15 cellular contexts compared by ENCODE assay signal in genomic region chr10:124971276-124971675, GRCh38. TPM values are rescaled to one million over a fixed set of nuclear protein-coding genes. Genes with fewer than 3 reads are reported as not detected.
DNase-seq lines count a peak whose midpoint lies in the region; ATAC-seq, FAIRE-seq and TF ChIP-seq lines count a peak whose summit lies in the region.
"Had no signal": no experiment of that assay in that cellular context is flagged by ENCODE, and none has a peak within 500 bp of the region (broad histone marks: within the 10 kb centered on the region; RNA-seq: fewer than 3 reads in every experiment).

No MANE protein-coding gene starts in this region.

- H3K4me3 Mint-ChIP-seq in HFFc6, result no peak overlapping the region
- H3K4me3 Mint-ChIP-seq: activated naive CD8-positive, alpha-beta T cell treated with anti-CD3 and anti-CD28 coated beads, Interleukin-2, amount 10 ng/mL, durations not matched to agents 7 days and 5 days; neural crest cell had no signal

- no peak for FAIRE-seq in GM12878 (lab: Jason Lieb, UNC)
- FAIRE-seq: endometrium had no signal

- DNase-seq in HFFc6 (no peak), GM12878 (ENCODE audit: low read depth, low spot score) (peak; percentile 51), pons (ENCODE audit: low spot score) (peak; percentile 46), NCI-H1417 (lab: John Stamatoyannopoulos, UW) (no peak), C1 segment of cervical spinal cord (lab: John Stamatoyannopoulos, UW) (no peak), NCI-H2227 (lab: John Stamatoyannopoulos, UW; ENCODE audit: unreplicated experiment) (no peak)
- DNase-seq: activated naive CD8-positive, alpha-beta T cell treated with anti-CD3 and anti-CD28 coated beads, Interleukin-2, amount 10 ng/mL, durations not matched to agents 7 days and 5 days; COR-L47; NCI-H2171 treated with DMSO at 0.1 percent for 48 hours; stimulated activated CD4-positive, alpha-beta T cell treated with anti-CD3 and anti-CD28 coated beads, Interleukin-4, amount 100 ng/mL, for 24 hours; trophoblast cell had no signal

- no TSS peak for BruUV-seq in GM12878 (replicated peaks; lab: Mats Ljungman, UMichigan)

- peaks cover 4 to 21% of the 10 kb centered on the region in 2 experiments; a peak in 3 of 4 replicates for H3K36me3 ChIP-seq in GM12878 (ENCODE audit: control insufficient read depth in 2 of 2, insufficient read depth in 2 of 2, low read length in 1 of 2)

- TF ChIP-seq RAD21 in GM12878 (IDR thresholded peaks at IDR 0.05; ENCODE audit: insufficient read depth, low read depth, low read length), result no peak

- H3K9ac ChIP-seq in GM12878 (ENCODE audit: control insufficient read depth, insufficient read depth, low read length), result peak overlapping the region; percentile 40

- in situ Hi-C loops in GM12878 (cut with MboI), result no loop called here

- peak overlapping the region; percentile 84 for H3K27ac ChIP-seq in GM12878 (ENCODE audit: control insufficient read depth, insufficient read depth)

- peak overlapping the region; percentile 55; the same call in 1 of the 2 replicates for H3K27ac Mint-ChIP-seq in HFFc6
- H3K27ac Mint-ChIP-seq: activated naive CD8-positive, alpha-beta T cell treated with anti-CD3 and anti-CD28 coated beads, Interleukin-2, amount 10 ng/mL, durations not matched to agents 7 days and 5 days had no signal

- H3K9me3 Mint-ChIP-seq in HFFc6, result no peaks in the 10 kb centered on the region
- H3K9me3 Mint-ChIP-seq: activated naive CD8-positive, alpha-beta T cell treated with anti-CD3 and anti-CD28 coated beads, Interleukin-2, amount 10 ng/mL, durations not matched to agents 7 days and 5 days; neural crest cell had no signal

- WGBS in GM12878 (ENCODE audit: insufficient coverage, insufficient replicate concordance, low lambda C conversion rate, missing lambda C conversion rate), result 0% methylated on average over 2 of the region's 2 CpGs

- H3K27me3 Mint-ChIP-seq in HFFc6 (ENCODE audit: insufficient read depth), result peaks cover 9% of the 10 kb centered on the region
- H3K27me3 Mint-ChIP-seq: activated naive CD8-positive, alpha-beta T cell treated with anti-CD3 and anti-CD28 coated beads, Interleukin-2, amount 10 ng/mL, durations not matched to agents 7 days and 5 days had no signal

- H3K79me2 ChIP-seq in GM12878 (ENCODE audit: control insufficient read depth, insufficient read depth, low read length), result peaks cover 4% of the 10 kb centered on the region

- H4K20me1 ChIP-seq in GM12878 (ENCODE audit: control insufficient read depth, insufficient read depth), result no peaks in the 10 kb centered on the region

- RAD21 ChIA-PET in GM12878 (lab: Charles Lee; ENCODE audit: unreplicated experiment), result interaction anchor here (0.6 to 1.7 kb wide), 6 partner anchors 9 to 1572 kb away, joined by 3 to 5 read pairs (median 4); no protein-coding TSS in a partner anchor

- peaks cover 21% of the 10 kb centered on the region for H3K4me1 Mint-ChIP-seq in HFFc6 (ENCODE audit: low read depth)

- peaks cover 28% of the 10 kb centered on the region for H3K4me1 ChIP-seq in GM12878 (ENCODE audit: control insufficient read depth, insufficient read depth, low read length)

- no peak for TF ChIP-seq POLR2A in GM12878 (IDR thresholded peaks at IDR 0.05; ENCODE audit: low read depth, low read length)

- POLR2A ChIA-PET in GM12878 (lab: Charles Lee), result interaction anchor here (0.9 to 1.0 kb wide), 2 partner anchors 11 to 54 kb away, joined by 3 read pairs; no protein-coding TSS in a partner anchor

- SMC1A ChIA-PET in GM12878 (lab: Charles Lee; ENCODE audit: uncharacterized antibody, unreplicated experiment), result interaction anchor here (3.0 kb wide), 1 partner anchor 12 kb away, joined by 13 read pairs; no protein-coding TSS in a partner anchor

- no peaks in the 10 kb centered on the region for H3K27me3 ChIP-seq in GM12878 (replicated peaks in 1 of 2; ENCODE audit: control insufficient read depth in 2 of 2, insufficient read depth in 2 of 2, low read length in 1 of 2)

- no peak for TF ChIP-seq EP300 in GM12878 (IDR thresholded peaks at IDR 0.05; ENCODE audit: borderline replicate concordance in 1 of 2, control insufficient read depth in 1 of 2, low read depth in 2 of 2, low read length in 2 of 2)

- peak overlapping the region; percentile 61 for H3K4me2 ChIP-seq in GM12878 (ENCODE audit: control insufficient read depth, insufficient read depth)

- ATAC-seq in GM18870 (IDR thresholded peaks at IDR 0.05; ENCODE audit: unreplicated experiment), result peak; percentile 37
- peak; percentile 54 for ATAC-seq in GM12878
- ATAC-seq in GM18519 (IDR thresholded peaks at IDR 0.05; ENCODE audit: low FRiP score, unreplicated experiment), result no peak

- no peaks in the 10 kb centered on the region for H3K9me3 ChIP-seq in GM12878 (replicated peaks; ENCODE audit: control insufficient read depth, insufficient read depth, low read length)

- H3K36me3 Mint-ChIP-seq in HFFc6 (ENCODE audit: low read depth), result peaks cover 29% of the 10 kb centered on the region

- intact Hi-C loops in GM12878 (cut with micrococcal nuclease; ENCODE audit: unreplicated experiment), result no loop called here

- TF ChIP-seq CTCF in HFFc6 (IDR thresholded peaks at IDR 0.05), result no peak
- TF ChIP-seq CTCF in GM12878 (IDR thresholded peaks at IDR 0.05 in 2 of 3, conservative IDR thresholded peaks at IDR 0.05 in 1 of 3; ENCODE audit: control insufficient read depth in 2 of 3, extremely low read depth in 1 of 3, insufficient read depth in 1 of 3, low read depth in 3 of 3, low read length in 3 of 3), result no peak

- peak overlapping the region; percentile 28 for H3K4me3 ChIP-seq in GM12878

- CTCF ChIA-PET in GM12878 (lab: Yijun Ruan, JAX), result interaction anchor here (1.0 kb wide), 1 partner anchor 16 kb away, joined by 4 read pairs; no protein-coding TSS in a partner anchor

- no peak overlapping the region for H2AFZ ChIP-seq in GM12878 (ENCODE audit: control insufficient read depth, low read depth, low read length)

TF ChIP-seq in GM12878, 131 proteins besides CTCF, POLR2A, EP300 and RAD21 (continues in another document):
- no peak for TF ChIP-seq SPI1 (IDR thresholded peaks at IDR 0.05; ENCODE audit: borderline replicate concordance, insufficient read depth, low read depth, low read length)
- TF ChIP-seq SMAD1 (IDR thresholded peaks at IDR 0.05; ENCODE audit: low read depth, partially characterized antibody), result no peak
- peak; percentile 54 for TF ChIP-seq NFIC (IDR thresholded peaks at IDR 0.05; ENCODE audit: low read depth, low read length)
- peak; percentile 63; the same call in 1 of the 2 replicates for TF ChIP-seq MEF2A (IDR thresholded peaks at IDR 0.05; ENCODE audit: insufficient read depth, low read depth, low read length)
- TF ChIP-seq ZBTB40 (IDR thresholded peaks at IDR 0.05; ENCODE audit: borderline replicate concordance), result no peak
- peak; percentile 44; the same call in 1 of the 2 replicates for TF ChIP-seq MTA3 (IDR thresholded peaks at IDR 0.05; ENCODE audit: borderline replicate concordance, low read length)
- no peak for TF ChIP-seq NFXL1 (IDR thresholded peaks at IDR 0.05; ENCODE audit: borderline replicate concordance)
- 0 out of 2 replicates have a peak, but pooled peaks have one; percentile 24 for TF ChIP-seq PAX5 (IDR thresholded peaks at IDR 0.05; ENCODE audit: borderline replicate concordance, low read depth, low read length)

RNA-seq across cellular contexts. Expression of gene ZRANB1, which starts 29.4 kb away (rescaled TPM):
- total RNA-seq in HFFc6 (2021; fragmentation: NEBNext Ultra II Directional; extraction: Animal tissue kit (Norgen Biotek cat#: 25700)), result 10 to 100 TPM; 11.8 to 13.6 (median 12.6) TPM
- total RNA-seq in GM12878 (2013; cell fraction: nucleolus; rRNA removed), result 28.5 and 30.5 TPM in 2 replicates
- total RNA-seq in GM12878 (2014; rRNA removed) (8.2 and 9.4 TPM in 2 replicates), GM12878 (2014; rRNA removed; fragmentation: Illumina TruSeq; extraction: Trizol) (11.8 and 11.9 TPM in 2 replicates), GM12878 (2021) (8.2 and 8.4 TPM in 2 replicates)
- polyA plus RNA-seq in GM12878 (2011; ENCODE audit: low read depth), result 6.2 TPM
- polyA plus RNA-seq in GM12878 (2011; rRNA removed) (8.9 and 10.7 TPM in 2 replicates), GM12878 (2014; fragmentation: Illumina TruSeq; extraction: Trizol) (8.1 and 10.1 TPM in 2 replicates), GM12878 (2014; fragmentation: Nextera tagmentation; extraction: Ambion mirVana) (1 to 10 TPM; 2.2 to 2.8 TPM), GM12878 (2014; rRNA removed) (4.4 and 4.5 TPM in 2 replicates), GM12878 (2016; fragmentation: Nextera tagmentation; extraction: Ambion mirVana) (1 to 10 TPM; 1.7 to 4.4 TPM)
- 3.8 and 5.2 TPM in 2 replicates for polyA plus RNA-seq in GM12878 (2011; cell fraction: cytosol; rRNA removed)
- polyA plus RNA-seq in GM12878 (2011; cell fraction: nucleus; rRNA removed), result 4.4 and 5.0 TPM in 2 replicates
- polyA plus RNA-seq in GM12878 (2012), result 7.1 and 8.8 TPM in 2 replicates
- polyA minus RNA-seq in GM12878 (2011; rRNA and poly(A)+ RNA removed), result 15.9 and 20.8 TPM in 2 replicates
- 7.4 and 7.6 TPM in 2 replicates for polyA minus RNA-seq in GM12878 (2011; cell fraction: cytosol; rRNA and poly(A)+ RNA removed)
- 5.9 and 7.7 TPM in 2 replicates for polyA minus RNA-seq in GM12878 (2011; cell fraction: nucleus; rRNA and poly(A)+ RNA removed)

Comparison
In these comparisons a context has a peak if more than half of its experiments do, and no peak if none do; other contexts are left out.
1. DNase-seq: peak in GM12878 (single experiment) and pons (single experiment); none in HFFc6 (single experiment), NCI-H1417 (0 of 3), C1 segment of cervical spinal cord (0 of 14) and NCI-H2227 (single experiment).